Comparison of ENCODE assay signal across 12 cellular contexts in the genomic region with DNA sequence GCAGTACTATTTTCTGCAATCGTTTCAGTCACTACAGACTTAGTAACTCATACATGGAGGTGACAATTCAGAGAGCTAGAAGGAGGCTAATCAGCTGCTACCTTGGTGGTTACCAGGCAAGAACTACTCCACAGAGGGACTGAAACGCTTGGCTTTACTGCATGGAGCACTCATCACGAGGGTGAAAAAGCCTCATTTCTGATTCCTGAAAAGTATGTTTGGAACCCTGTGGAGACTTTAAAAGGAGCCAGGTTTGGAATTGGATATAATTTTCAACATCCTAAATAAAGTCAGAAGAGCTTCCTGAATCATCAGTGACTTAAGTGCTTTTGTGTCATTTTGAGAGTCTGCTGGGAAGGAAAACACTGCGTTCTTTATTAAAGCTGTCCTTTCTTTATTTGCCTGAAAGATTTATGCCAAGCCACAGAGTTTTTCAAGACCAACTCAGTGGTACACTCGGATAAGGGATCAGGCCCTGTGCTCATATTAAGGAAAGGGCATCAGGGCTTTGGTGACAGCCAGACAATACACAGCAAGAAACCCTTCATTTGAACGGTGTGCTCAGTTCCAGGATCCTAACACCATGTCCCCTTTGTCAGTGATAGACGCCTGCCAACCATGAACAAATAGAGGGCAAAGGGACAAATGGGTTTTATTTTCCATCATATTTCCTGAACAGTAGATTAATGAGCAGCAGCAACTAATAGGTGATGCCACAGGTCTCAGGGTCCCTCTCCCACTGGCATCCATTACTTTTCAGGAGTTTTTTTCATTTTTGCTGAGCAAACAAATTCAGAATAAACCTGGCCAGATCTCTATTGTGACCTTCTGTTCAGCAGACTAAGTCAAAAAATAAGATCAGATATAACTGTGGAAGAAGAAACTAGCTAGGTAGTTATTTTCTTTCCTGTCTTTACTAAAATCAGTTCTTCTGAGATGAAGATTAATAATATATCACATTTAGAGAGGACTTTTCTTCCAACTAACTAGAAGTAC.
DNase-seq lines count a peak whose midpoint lies in the region; ATAC-seq, FAIRE-seq and TF ChIP-seq lines count a peak whose summit lies in the region.
"Had no signal": no experiment of that assay in that cellular context is flagged by ENCODE, and none has a peak within 500 bp of the region (broad histone marks: within the 10 kb centered on the region; RNA-seq: fewer than 3 reads in every experiment).

No MANE protein-coding gene starts in this region.

- TF ChIP-seq POLR2A in A549 (IDR thresholded peaks at IDR 0.05; ENCODE audit: low read length) (no peak), transverse colon (IDR thresholded peaks at IDR 0.05) (no peak)

- H3K4me3 ChIP-seq in A549, result no peak overlapping the region
- no peak overlapping the region for H3K4me3 ChIP-seq in transverse colon
- H3K4me3 ChIP-seq: colonic mucosa had no signal

- ATAC-seq in A549 (no peak), left colon (no peak)
- ATAC-seq: activated T-cell treated with anti-CD3 and anti-CD28 coated beads, Interleukin-2, amount 50 U/mL, for 72 hours had no signal

- no peak overlapping the region for H3K27ac ChIP-seq in A549
- peak overlapping the region in 1 of 4 donors; percentile 16 for H3K27ac ChIP-seq in transverse colon
- H3K27ac ChIP-seq: colonic mucosa had no signal

- TF ChIP-seq EP300 in A549 (IDR thresholded peaks at IDR 0.05) (no peak), transverse colon (IDR thresholded peaks at IDR 0.05; ENCODE audit: low read depth) (no peak)

- no peak overlapping the region for H3K4me2 ChIP-seq in A549

- CTCF ChIA-PET in A549 (lab: Yijun Ruan, JAX), result interaction anchor here (0.7 to 1.2 kb wide), 2 partner anchors 8 to 115 kb away, joined by 3 read pairs; no protein-coding TSS in a partner anchor

- in situ Hi-C loops in transverse colon (cut with MboI; ENCODE audit: low pct_ligation_motif_present in 1 of 4, low pct_unique_long_range_greater_than_20kb in 1 of 4, low sequenced_read_pairs in 3 of 4), result no loop called here

- POLR2A ChIA-PET in A549 (lab: Yijun Ruan, JAX), result no interaction called here

- WGBS in A549 (ENCODE audit: missing lambda C conversion rate), result 73% methylated on average over 7 of the region's 7 CpGs
- WGBS in transverse colon (ENCODE audit: low coverage in 1 of 2), 2 donors, result 68 to 86% methylated on average over 4 to 7 of the region's 7 CpGs

- DNase-seq in A549 (ENCODE audit: low read depth in 1 of 2, low spot score in 1 of 2) (no peak), NCI-H2081 (lab: John Stamatoyannopoulos, UW) (peak; percentile 5 to 54), cerebellar cortex (ENCODE audit: low spot score) (peak; percentile 21), medulla oblongata (ENCODE audit: extremely low spot score) (peak; percentile 86), left colon (no peak), transverse colon (no peak), NK-92 (lab: John Stamatoyannopoulos, UW; ENCODE audit: unreplicated experiment) (no peak)
- DNase-seq in effector CD8-positive, alpha-beta T cell (lab: John Stamatoyannopoulos, UW), result no peak
- DNase-seq: activated T-cell treated with anti-CD3 and anti-CD28 coated beads, Interleukin-2, amount 50 U/mL, for 72 hours; colonic mucosa; mesenchymal stem cell; NCI-H1048 had no signal

- FAIRE-seq in A549 (lab: Jason Lieb, UNC), result no peak

- no peaks in the 10 kb centered on the region for H3K9me3 ChIP-seq in A549
- no peaks in the 10 kb centered on the region for H3K9me3 ChIP-seq in transverse colon
- H3K9me3 ChIP-seq: colonic mucosa had no signal

- no peaks in the 10 kb centered on the region for H3K4me1 ChIP-seq in A549
- no peaks in the 10 kb centered on the region for H3K4me1 ChIP-seq in transverse colon
- H3K4me1 ChIP-seq: colonic mucosa had no signal

- TF ChIP-seq RAD21 in A549 (conservative IDR thresholded peaks at IDR 0.05 in 1 of 2, IDR thresholded peaks at IDR 0.05 in 1 of 2), result no peak

- intact Hi-C loops in left colon (cut with DNase I, micrococcal nuclease) (no loop called here), transverse colon (cut with DNase I; ENCODE audit: low total_unique reads) (no loop called here)

- H3K27me3 ChIP-seq in transverse colon, result no peaks in the 10 kb centered on the region
- H3K27me3 ChIP-seq: colonic mucosa had no signal

- TF ChIP-seq CTCF in A549 (IDR thresholded peaks at IDR 0.05), result no peak
- TF ChIP-seq CTCF in transverse colon (IDR thresholded peaks at IDR 0.05), result no peak

- peaks cover 0 to 7% (median 0%) of the 10 kb centered on the region in 4 donors for H3K36me3 ChIP-seq in transverse colon
- H3K36me3 ChIP-seq: colonic mucosa had no signal

TF ChIP-seq in A549, 52 proteins besides CTCF, POLR2A, EP300 and RAD21:
- TF ChIP-seq HOXB5 (CRISPR knock-in tag; IDR thresholded peaks at IDR 0.05) (no peak), MAFK (IDR thresholded peaks at IDR 0.05; ENCODE audit: partially characterized antibody) (peak; percentile 89), GATA3 (IDR thresholded peaks at IDR 0.05; ENCODE audit: borderline replicate concordance) (no peak)

Comparison
In these comparisons a context has a peak if more than half of its experiments do, and no peak if none do; other contexts are left out.
1. DNase-seq: peak in NCI-H2081 (2 of 2), cerebellar cortex (single experiment) and medulla oblongata (single experiment); none in A549 (0 of 2), left colon (0 of 2), transverse colon (single experiment), effector CD8-positive, alpha-beta T cell (single experiment) and NK-92 (single experiment).